17 cellular contexts compared by ENCODE assay signal in genomic region chrX:68918202-68918601, GRCh38.
"Had no signal": no experiment of that assay in that cellular context is flagged by ENCODE, and none has a peak within 500 bp of the region (broad histone marks: within the 10 kb centered on the region; RNA-seq: fewer than 3 reads in every experiment).

No MANE protein-coding gene starts in this region.

- DNase-seq: activated naive CD4-positive, alpha-beta T cell treated with anti-CD3 and anti-CD28 coated beads, Interleukin-2, amount 50 U/mL, for 16 hours; activated T-cell treated with anti-CD3 and anti-CD28 coated beads, Interleukin-2, amount 50 U/mL, for 1 hour; adrenal gland; body of pancreas; cerebellar nuclear complex; dermis blood vessel endothelial cell; immature natural killer cell; left colon; mucosa of descending colon; naive thymus-derived CD8-positive, alpha-beta T cell; occipital lobe; psoas muscle; sigmoid colon; stimulated activated CD4-positive, alpha-beta T cell treated with anti-CD3 and anti-CD28 coated beads, Interleukin-2, amount 100 ng/mL, for 24 hours; stimulated activated naive B cell treated with anti-CD40 and anti-IgM and Interleukin-4, amounts not matched to agents 10 μg/mL and 1 μg/mL and 100 μg/mL, for 72 hours; transverse colon had no signal

- ATAC-seq: activated CD4-positive, CD25-positive, alpha-beta regulatory T cell treated with anti-CD3 and anti-CD28 coated beads, Interleukin-2, amount 50 U/mL, for 24 hours; body of pancreas; left colon; mucosa of descending colon; naive thymus-derived CD8-positive, alpha-beta T cell; stimulated activated naive B cell treated with anti-CD40 and anti-IgM and Interleukin-4, amounts not matched to agents 10 μg/mL and 1 μg/mL and 100 μg/mL, for 72 hours had no signal

- H3K4me1 ChIP-seq: adrenal gland, body of pancreas, psoas muscle, sigmoid colon, transverse colon had no signal

- H3K4me3 ChIP-seq: adrenal gland, body of pancreas, mucosa of descending colon, psoas muscle, sigmoid colon, transverse colon had no signal

- H3K36me3 ChIP-seq: adrenal gland, sigmoid colon, transverse colon had no signal

- H3K9me3 ChIP-seq: adrenal gland, body of pancreas, mucosa of descending colon, psoas muscle, sigmoid colon, transverse colon had no signal

- H3K27ac ChIP-seq: adrenal gland, body of pancreas, psoas muscle, sigmoid colon, transverse colon had no signal
